In genomic region chr2:169038338-169038757, GRCh38 we compare ENCODE assay signal across 8 cellular contexts. TPM values are rescaled to one million over a fixed set of nuclear protein-coding genes. Genes with fewer than 3 reads are reported as not detected.
DNase-seq lines count a peak whose midpoint lies in the region; ATAC-seq and TF ChIP-seq lines count a peak whose summit lies in the region.

No MANE protein-coding gene starts in this region.

- TF ChIP-seq CTCF in omental fat pad (IDR thresholded peaks at IDR 0.05), result no peak

- DNase-seq in SKM-1 (lab: John Stamatoyannopoulos, UW; ENCODE audit: unreplicated experiment) (peak; percentile 49), omental fat pad (ENCODE audit: low spot score) (no peak), SK-N-DZ (ENCODE audit: low spot score) (no peak), midbrain (lab: John Stamatoyannopoulos, UW) (no peak), NCI-H2029 (lab: John Stamatoyannopoulos, UW) (no peak)

- peak; percentile 53 for ATAC-seq in GM19043 (IDR thresholded peaks at IDR 0.05; ENCODE audit: low read depth, unreplicated experiment)
- peak; percentile 44 for ATAC-seq in HG02981 (IDR thresholded peaks at IDR 0.05; ENCODE audit: unreplicated experiment)
- peak; percentile 37 for ATAC-seq in omental fat pad (ENCODE audit: low FRiP score)
- no peak for ATAC-seq in GM21825 (IDR thresholded peaks at IDR 0.05; ENCODE audit: unreplicated experiment)

RNA-seq across cellular contexts. Expression of gene ABCB11, which starts 7.2 kb away (rescaled TPM):
- 1 to 10 TPM in 1 of 4 donors, under 1 TPM in 3; 0.24 to 1.2 (median 0.66) TPM for total RNA-seq in omental fat pad
- polyA plus RNA-seq in SK-N-DZ (2014; cell fraction: cytosol; rRNA removed), result not detected in 2 replicates
- 0.13 TPM in 1 of 2 replicates, not detected in the other for polyA plus RNA-seq in SK-N-DZ (2014; cell fraction: nucleus; rRNA removed)

RNA-seq across cellular contexts. Expression of gene DHRS9, which starts 31.0 kb away (rescaled TPM):
- total RNA-seq in omental fat pad, result 10 to 100 TPM in 1 of 4 donors, 1 to 10 TPM in 2, under 1 TPM in 1; 0.74 to 17.7 (median 4.8) TPM
- not detected in 2 replicates for polyA plus RNA-seq in SK-N-DZ (2014; cell fraction: cytosol; rRNA removed)
- not detected in 2 replicates for polyA plus RNA-seq in SK-N-DZ (2014; cell fraction: nucleus; rRNA removed)
